Comparison of ENCODE assay signal across 9 cellular contexts in genomic region chr4:106369456-106370060, GRCh38. TPM values are rescaled to one million over a fixed set of nuclear protein-coding genes. Genes with fewer than 3 reads are reported as not detected.
DNase-seq lines count a peak whose midpoint lies in the region; ATAC-seq, FAIRE-seq and TF ChIP-seq lines count a peak whose summit lies in the region.
"Had no signal": no experiment of that assay in that cellular context is flagged by ENCODE, and none has a peak within 500 bp of the region (broad histone marks: within the 10 kb centered on the region; RNA-seq: fewer than 3 reads in every experiment).

No MANE protein-coding gene starts in this region.

- no peak overlapping the region for H3K27ac ChIP-seq in CD4-positive, CD25-positive, alpha-beta regulatory T cell (ENCODE audit: insufficient read depth, low read length, poor library complexity, severe bottlenecking)
- H3K27ac ChIP-seq in left lung, result no peak overlapping the region

- ATAC-seq in CD4-positive, CD25-positive, alpha-beta regulatory T cell (ENCODE audit: low read depth in 2 of 2), result no peak
- peak; percentile 80 for ATAC-seq in HG02973 (IDR thresholded peaks at IDR 0.05; ENCODE audit: unreplicated experiment)
- ATAC-seq in left lung, result peak; percentile 68
- no peak for ATAC-seq in HG03045 (IDR thresholded peaks at IDR 0.05; ENCODE audit: unreplicated experiment)

- no peak for TF ChIP-seq POLR2A in GM12891 (IDR thresholded peaks at IDR 0.05; ENCODE audit: low read depth, low read length)

- H3K4me3 Mint-ChIP-seq in CD4-positive, CD25-positive, alpha-beta regulatory T cell, result no peak overlapping the region
- H3K4me3 Mint-ChIP-seq in brain, result no peak overlapping the region

- peak; percentile 74 for FAIRE-seq in GM12891 (lab: Jason Lieb, UNC)

- peak overlapping the region in 1 of 3 donors; percentile 11 for H3K27ac Mint-ChIP-seq in CD4-positive, CD25-positive, alpha-beta regulatory T cell
- peak overlapping the region in 1 of 5 experiments; percentile 59 for H3K27ac Mint-ChIP-seq in brain

- no peaks in the 10 kb centered on the region for H3K4me1 ChIP-seq in CD4-positive, CD25-positive, alpha-beta regulatory T cell (ENCODE audit: control insufficient read depth, insufficient read depth, low read length, poor library complexity, severe bottlenecking)
- H3K4me1 ChIP-seq in left lung, result peaks cover 3 to 5% of the 10 kb centered on the region in 2 donors

- no peak overlapping the region for H3K4me3 ChIP-seq in CD4-positive, CD25-positive, alpha-beta regulatory T cell (ENCODE audit: low read depth, low read length)
- no peak overlapping the region for H3K4me3 ChIP-seq in left lung

- intact Hi-C loops in left lung (cut with DNase I), result no loop called here

- TF ChIP-seq CTCF in brain (conservative IDR thresholded peaks at IDR 0.05), result peak; percentile 91
- peak; percentile 55 to 62 for TF ChIP-seq CTCF in left lung (IDR thresholded peaks at IDR 0.05)

- peaks cover 15% of the 10 kb centered on the region for H3K27me3 ChIP-seq in CD4-positive, CD25-positive, alpha-beta regulatory T cell (ENCODE audit: control insufficient read depth, insufficient read depth, low read length)
- peaks cover 0 to 4% of the 10 kb centered on the region in 2 donors for H3K27me3 ChIP-seq in left lung

- no peaks in the 10 kb centered on the region for H3K36me3 Mint-ChIP-seq in CD4-positive, CD25-positive, alpha-beta regulatory T cell
- no peaks in the 10 kb centered on the region for H3K36me3 Mint-ChIP-seq in brain

- H3K9me3 Mint-ChIP-seq in CD4-positive, CD25-positive, alpha-beta regulatory T cell, result no peaks in the 10 kb centered on the region
- no peaks in the 10 kb centered on the region for H3K9me3 Mint-ChIP-seq in brain

- H3K27me3 Mint-ChIP-seq in CD4-positive, CD25-positive, alpha-beta regulatory T cell, result peaks cover 36% of the 10 kb centered on the region
- H3K27me3 Mint-ChIP-seq in brain, result peaks cover 10% of the 10 kb centered on the region

- peaks cover 0 to 4% (median 1%) of the 10 kb centered on the region in 4 donors for H3K4me1 Mint-ChIP-seq in CD4-positive, CD25-positive, alpha-beta regulatory T cell
- H3K4me1 Mint-ChIP-seq in brain, result peaks cover 9% of the 10 kb centered on the region

- peak in 2 of 3 donors; percentile 4 to 74 for DNase-seq in CD4-positive, CD25-positive, alpha-beta regulatory T cell
- DNase-seq in GM12891 (ENCODE audit: insufficient read length, low spot score) (peak; percentile 7), NCI-H526 treated with DMSO at 0.1 percent for 48 hours (lab: John Stamatoyannopoulos, UW) (peak; percentile 5), left lung (no peak), ureter (ENCODE audit: low spot score) (peak; percentile 44)

- no peaks in the 10 kb centered on the region for H3K9me3 ChIP-seq in CD4-positive, CD25-positive, alpha-beta regulatory T cell (ENCODE audit: control insufficient read depth in 2 of 2, low read length in 2 of 2)
- no peaks in the 10 kb centered on the region for H3K9me3 ChIP-seq in left lung

- no peaks in the 10 kb centered on the region for H3K36me3 ChIP-seq in CD4-positive, CD25-positive, alpha-beta regulatory T cell (ENCODE audit: control insufficient read depth, insufficient read depth, low read length)
- no peaks in the 10 kb centered on the region for H3K36me3 ChIP-seq in left lung

TF ChIP-seq in GM12891, 5 proteins besides CTCF, POLR2A, EP300 and RAD21:
- no peak for TF ChIP-seq SPI1 (IDR thresholded peaks at IDR 0.05; ENCODE audit: low read depth, low read length)
- no peak for TF ChIP-seq POLR2AphosphoS5 (IDR thresholded peaks at IDR 0.05; ENCODE audit: low read depth, low read length)

RNA-seq across cellular contexts. Expression of gene GIMD1, which starts 1.0 kb away (rescaled TPM):
- not detected for total RNA-seq in CD4-positive, CD25-positive, alpha-beta regulatory T cell
- polyA plus RNA-seq in CD4-positive, CD25-positive, alpha-beta regulatory T cell, result not detected
- polyA plus RNA-seq in GM12891 (2012; ENCODE audit: low read depth, missing spikeins), result not detected
- polyA plus RNA-seq in brain (ENCODE audit: insufficient read depth, low read depth, low replicate concordance), result not detected
- total RNA-seq in left lung (not detected), ureter (not detected)
- total RNA-seq: activated CD8-positive, alpha-beta memory T cell treated with anti-CD3 and anti-CD28 coated beads for 36 hours had no signal

RNA-seq across cellular contexts. Expression of gene AIMP1, which starts 53.2 kb away (rescaled TPM):
- 56.7 TPM for total RNA-seq in CD4-positive, CD25-positive, alpha-beta regulatory T cell
- polyA plus RNA-seq in CD4-positive, CD25-positive, alpha-beta regulatory T cell, result 100 to 1,000 TPM in 1 of 4 donors, 10 to 100 TPM in 3; 65.5 to 104 (median 84.7) TPM
- polyA plus RNA-seq in GM12891 (2012; ENCODE audit: low read depth, missing spikeins), result 46.3 TPM
- polyA plus RNA-seq in brain (ENCODE audit: insufficient read depth, low read depth, low replicate concordance), result 15.4 TPM
- total RNA-seq in left lung (10 to 100 TPM; 38.9 to 42.3 TPM), ureter (58.3 TPM)

RNA-seq across cellular contexts. Expression of gene TBCK, which starts 53.5 kb away (rescaled TPM):
- 47.1 TPM for total RNA-seq in CD4-positive, CD25-positive, alpha-beta regulatory T cell
- 10 to 100 TPM; 10.9 to 30.1 (median 24.2) TPM for polyA plus RNA-seq in CD4-positive, CD25-positive, alpha-beta regulatory T cell
- polyA plus RNA-seq in GM12891 (2012; ENCODE audit: low read depth, missing spikeins), result 10.0 TPM
- 8.6 TPM for polyA plus RNA-seq in brain (ENCODE audit: insufficient read depth, low read depth, low replicate concordance)
- total RNA-seq in left lung (10 to 100 TPM; 36.1 to 43.9 TPM), ureter (64.5 TPM)

Comparison
In these comparisons a context has a peak if more than half of its experiments do, and no peak if none do; other contexts are left out.
1. ATAC-seq: peak in HG02973 (single experiment) and left lung (single experiment); none in CD4-positive, CD25-positive, alpha-beta regulatory T cell (0 of 2) and HG03045 (single experiment).
2. DNase-seq: peak in CD4-positive, CD25-positive, alpha-beta regulatory T cell (2 of 3), GM12891 (single experiment), NCI-H526 treated with DMSO at 0.1 percent for 48 hours (single experiment) and ureter (single experiment); none in left lung (0 of 2).